ENCODE assay signal across 20 cellular contexts in genomic region chr2:160967523-160967922, GRCh38.
"Had no signal": no experiment of that assay in that cellular context is flagged by ENCODE, and none has a peak within 500 bp of the region (broad histone marks: within the 10 kb centered on the region; RNA-seq: fewer than 3 reads in every experiment).

No MANE protein-coding gene starts in this region.

- H3K27ac Mint-ChIP-seq: activated B cell treated with CpG ODN at 0.5 μM for 24 hours; activated CD8-positive, alpha-beta T cell treated with anti-CD3 and anti-CD28 coated beads for 36 hours; activated naive CD4-positive, alpha-beta T cell treated with anti-CD3 and anti-CD28 coated beads, Interleukin-2, amount 50 U/mL, for 24 hours; memory B cell; natural killer cell; stimulated activated naive CD8-positive, alpha-beta T cell treated with anti-CD3 and anti-CD28 coated beads, Interleukin-15, amount 100 ng/mL, for 72 hours; T-helper 1 cell treated with Interleukin-12 subunit alpha and Interleukin-12 subunit beta and Interleukin-4 antibody, amounts not matched to agents 30 μg/mL and 1 μg/mL, for 36 hours had no signal

- H3K36me3 ChIP-seq: adrenal gland, esophagus muscularis mucosa, left lung, uterus had no signal

- H3K4me3 Mint-ChIP-seq: activated B cell treated with CpG ODN at 0.5 μM for 24 hours; activated CD8-positive, alpha-beta T cell treated with anti-CD3 and anti-CD28 coated beads for 36 hours; activated naive CD4-positive, alpha-beta T cell treated with anti-CD3 and anti-CD28 coated beads, Interleukin-2, amount 50 U/mL, for 24 hours; activated T-cell treated with anti-CD3 and anti-CD28 coated beads, Interleukin-2, amount 50 U/mL, for 4 hours; memory B cell; natural killer cell; stimulated activated naive CD8-positive, alpha-beta T cell treated with anti-CD3 and anti-CD28 coated beads, Interleukin-15, amount 100 ng/mL, for 72 hours; T-helper 1 cell treated with Interleukin-12 subunit alpha and Interleukin-12 subunit beta and Interleukin-4 antibody, amounts not matched to agents 30 μg/mL and 1 μg/mL, for 36 hours had no signal

- H3K9me3 Mint-ChIP-seq: activated B cell treated with CpG ODN at 0.5 μM for 24 hours; activated CD8-positive, alpha-beta T cell treated with anti-CD3 and anti-CD28 coated beads for 36 hours; activated naive CD4-positive, alpha-beta T cell treated with anti-CD3 and anti-CD28 coated beads, Interleukin-2, amount 50 U/mL, for 24 hours; activated T-cell treated with anti-CD3 and anti-CD28 coated beads, Interleukin-2, amount 50 U/mL, for 4 hours; memory B cell; natural killer cell; stimulated activated naive CD8-positive, alpha-beta T cell treated with anti-CD3 and anti-CD28 coated beads, Interleukin-15, amount 100 ng/mL, for 72 hours; T-helper 1 cell treated with Interleukin-12 subunit alpha and Interleukin-12 subunit beta and Interleukin-4 antibody, amounts not matched to agents 30 μg/mL and 1 μg/mL, for 36 hours had no signal

- H3K27me3 ChIP-seq: adrenal gland, esophagus muscularis mucosa, left lung, uterus had no signal

- H3K4me1 Mint-ChIP-seq: activated naive CD4-positive, alpha-beta T cell treated with anti-CD3 and anti-CD28 coated beads, Interleukin-2, amount 50 U/mL, for 24 hours; memory B cell; natural killer cell; stimulated activated naive CD8-positive, alpha-beta T cell treated with anti-CD3 and anti-CD28 coated beads, Interleukin-15, amount 100 ng/mL, for 72 hours had no signal

- H3K27me3 Mint-ChIP-seq: stimulated activated naive CD8-positive, alpha-beta T cell treated with anti-CD3 and anti-CD28 coated beads, Interleukin-15, amount 100 ng/mL, for 72 hours had no signal

- H3K4me3 ChIP-seq: adrenal gland, esophagus muscularis mucosa, left lung, psoas muscle, uterus had no signal

- DNase-seq: activated B cell treated with CpG ODN at 0.5 μM for 24 hours; activated CD4-positive, alpha-beta T cell treated with anti-CD3 and anti-CD28 coated beads for 48 hours; activated CD8-positive, alpha-beta T cell treated with anti-CD3 and anti-CD28 coated beads for 36 hours; activated effector memory CD4-positive, alpha-beta T cell treated with Interleukin-2 at 50 U/mL for 16 hours; activated T-cell treated with anti-CD3 and anti-CD28 coated beads, Interleukin-2, amount 50 U/mL, for 4 hours; adrenal gland; head of caudate nucleus; islet precursor cell; left lung; natural killer cell; occipital lobe; psoas muscle; stimulated activated CD4-positive, alpha-beta T cell treated with anti-CD3 and anti-CD28 coated beads, Interleukin-1b, Interleukin-23, amount 100 ng/mL, for 48 hours; stimulated activated naive CD8-positive, alpha-beta T cell treated with anti-CD3 and anti-CD28 coated beads, Interleukin-15, amount 100 ng/mL, for 72 hours; uterus had no signal

- ATAC-seq: activated CD8-positive, alpha-beta T cell treated with anti-CD3 and anti-CD28 coated beads for 36 hours; activated T-cell treated with anti-CD3 and anti-CD28 coated beads, Interleukin-2, amount 50 U/mL, for 4 hours; left lung; natural killer cell; psoas muscle; sciatic nerve; stimulated activated naive CD8-positive, alpha-beta T cell treated with anti-CD3 and anti-CD28 coated beads, Interleukin-15, amount 100 ng/mL, for 72 hours had no signal

- H3K27ac ChIP-seq: adrenal gland, esophagus muscularis mucosa, left lung, psoas muscle had no signal

- H3K9me3 ChIP-seq: adrenal gland, esophagus muscularis mucosa, left lung, psoas muscle, uterus had no signal

- H3K36me3 Mint-ChIP-seq: activated naive CD4-positive, alpha-beta T cell treated with anti-CD3 and anti-CD28 coated beads, Interleukin-2, amount 50 U/mL, for 24 hours; memory B cell; natural killer cell had no signal

- H3K4me1 ChIP-seq: psoas muscle, uterus had no signal
